In genomic region chr2:234679151-234679765, GRCh38 we compare ENCODE assay signal across 15 cellular contexts.
A peak's percentile ranks its signal among the peaks of the same experiment; 100 is the strongest.
DNase-seq lines count a peak whose midpoint lies in the region; ATAC-seq, FAIRE-seq and TF ChIP-seq lines count a peak whose summit lies in the region.
"Had no signal": no experiment of that assay in that cellular context is flagged by ENCODE, and none has a peak within 500 bp of the region (broad histone marks: within the 10 kb centered on the region; RNA-seq: fewer than 3 reads in every experiment).

No MANE protein-coding gene starts in this region.

- peak overlapping the region; percentile 59 for H3K9ac ChIP-seq in SK-N-SH
- H3K9ac ChIP-seq in H1 (replicated peaks in 1 of 4; ENCODE audit: extremely low read depth in 1 of 4, low read depth in 3 of 4, low read length in 3 of 4): no peak overlapping the region

- H3K36me3 ChIP-seq in SK-N-SH (replicated peaks in 1 of 2; ENCODE audit: control insufficient read depth in 1 of 2, insufficient read depth in 2 of 2, low read length in 1 of 2) (no peaks in the 10 kb centered on the region), H1 (ENCODE audit: control insufficient read depth in 2 of 4, insufficient read depth in 4 of 4, low read length in 3 of 4) (peaks cover 0 to 6% (median 0%) of the 10 kb centered on the region in 4 experiments; a peak in 2 of 8 replicates), muscle layer of duodenum (ENCODE audit: control insufficient read depth in 1 of 2, insufficient read depth in 2 of 2, low read length in 2 of 2) (no peaks in the 10 kb centered on the region), aorta (ENCODE audit: control insufficient read depth in 1 of 2, insufficient read depth in 2 of 2, low read length in 1 of 2) (no peaks in the 10 kb centered on the region), mucosa of descending colon (ENCODE audit: low read depth) (no peaks in the 10 kb centered on the region)

- H2BK5ac ChIP-seq in H1 (ENCODE audit: low read depth, low read length): no peak overlapping the region

- H2AK5ac ChIP-seq in H1 (ENCODE audit: low read depth, low read length): peak overlapping the region; percentile 97

- 0 out of 2 replicates have a peak overlapping the region, but pooled peaks have one; percentile 22 for H2AFZ ChIP-seq in SK-N-SH (ENCODE audit: low read depth)
- no peak overlapping the region for H2AFZ ChIP-seq in H1 (ENCODE audit: low read length)

- intact Hi-C loops in aorta (cut with DNase I) (no loop called here), mucosa of descending colon (cut with DNase I, micrococcal nuclease) (no loop called here)

- no peak overlapping the region for H2BK15ac ChIP-seq in H1 (ENCODE audit: low read length)

- H3K56ac ChIP-seq in H1 (replicated peaks; ENCODE audit: insufficient read length, low read depth, low read length): no peak overlapping the region

- H3K18ac ChIP-seq in H1 (ENCODE audit: extremely low read depth, low read length): no peak overlapping the region

- TF ChIP-seq RAD21 in SK-N-SH (IDR thresholded peaks at IDR 0.05; ENCODE audit: low read length) (no peak), H1 (IDR thresholded peaks at IDR 0.05 in 1 of 2, conservative IDR thresholded peaks at IDR 0.05 in 1 of 2; ENCODE audit: low read depth in 2 of 2, low read length in 2 of 2) (no peak)

- H2BK20ac ChIP-seq in H1 (ENCODE audit: low read length): peak overlapping the region; percentile 11; the same call in 1 of the 2 replicates

- H3K4me2 ChIP-seq in SK-N-SH (peak overlapping the region; percentile 73), H1 (ENCODE audit: insufficient read depth in 1 of 2, low read depth in 2 of 2, low read length in 2 of 2) (no peak overlapping the region)

- peak overlapping the region; percentile 18 for H4K91ac ChIP-seq in H1 (replicated peaks; ENCODE audit: insufficient read length, low read length)

- peak overlapping the region; percentile 80; the same call in 1 of the 2 replicates for H2BK12ac ChIP-seq in H1 (ENCODE audit: low read depth, low read length)

- peak overlapping the region; percentile 25 for H2BK120ac ChIP-seq in H1 (replicated peaks; ENCODE audit: low read depth, low read length)

- H3K4me3 ChIP-seq in SK-N-SH (ENCODE audit: low read depth in 2 of 2, low read length in 1 of 2): peak overlapping the region in 1 of 2 experiments; percentile 26; a peak in 1 of 4 replicates
- H3K4me3 ChIP-seq in H1 (ENCODE audit: extremely low read depth in 1 of 4, insufficient read depth in 2 of 4, low read depth in 3 of 4, low read length in 4 of 4): no peak overlapping the region
- H3K4me3 ChIP-seq in muscle layer of duodenum (ENCODE audit: low read depth in 1 of 2, low read length in 2 of 2): no peak overlapping the region
- H3K4me3 ChIP-seq in aorta (ENCODE audit: low read length in 2 of 2): no peak overlapping the region
- no peak overlapping the region for H3K4me3 ChIP-seq in mucosa of descending colon
- H3K4me3 ChIP-seq: SK-N-MC had no signal

- no peak overlapping the region for H3K4ac ChIP-seq in H1 (replicated peaks; ENCODE audit: insufficient read length, low read depth, low read length)

- TF ChIP-seq POLR2A in H1 (IDR thresholded peaks at IDR 0.05; ENCODE audit: control extremely low read depth in 1 of 2, low read depth in 2 of 2, low read length in 2 of 2): no peak

- H3K4me1 ChIP-seq in SK-N-SH (ENCODE audit: control insufficient read depth in 1 of 2, insufficient read depth in 2 of 2, low read depth in 1 of 2, low read length in 1 of 2) (peaks cover 2 to 41% of the 10 kb centered on the region in 2 experiments), H1 (replicated peaks in 1 of 4; ENCODE audit: control insufficient read depth in 3 of 4, insufficient read depth in 4 of 4, low read length in 3 of 4) (peaks cover 4 to 25% (median 23%) of the 10 kb centered on the region in 4 experiments; a peak in 6 of 7 replicates), muscle layer of duodenum (ENCODE audit: control insufficient read depth in 1 of 2, insufficient read depth in 2 of 2, low read length in 2 of 2) (no peaks in the 10 kb centered on the region), aorta (ENCODE audit: control insufficient read depth in 1 of 2, insufficient read depth in 2 of 2, low read length in 2 of 2) (peaks cover 3 to 4% of the 10 kb centered on the region in 2 donors), mucosa of descending colon (ENCODE audit: low read depth) (no peaks in the 10 kb centered on the region)

- H3K27ac ChIP-seq in SK-N-SH (ENCODE audit: low read depth in 2 of 2, low read length in 1 of 2) (peak overlapping the region; percentile 80 to 94), H1 (ENCODE audit: low read depth, low read length) (no peak overlapping the region), muscle layer of duodenum (ENCODE audit: low read length) (peak overlapping the region; percentile 17), aorta (ENCODE audit: low read depth in 1 of 2, low read length in 2 of 2) (peak overlapping the region in 1 of 2 donors; percentile 67)
- H3K27ac ChIP-seq: 22Rv1, SK-N-MC, VCaP had no signal

- no peaks in the 10 kb centered on the region for H3K79me2 ChIP-seq in SK-N-SH (ENCODE audit: insufficient read depth)
- no peaks in the 10 kb centered on the region for H3K79me2 ChIP-seq in H1 (ENCODE audit: control insufficient read depth in 1 of 2, insufficient read depth in 2 of 2, low read length in 2 of 2)

- H3K14ac ChIP-seq in H1 (ENCODE audit: insufficient read length): no peak overlapping the region

- WGBS in SK-N-SH (ENCODE audit: low lambda C conversion rate): 85% methylated on average over 12 of the region's 13 CpGs
- 91% methylated on average over 13 of the region's 13 CpGs; no CpG with 5 or more reads in 1 of the 2 experiments for WGBS in H1 (ENCODE audit: extremely low coverage in 1 of 2, insufficient coverage in 1 of 2, insufficient read length in 1 of 2, insufficient replicate concordance in 2 of 2, low coverage in 1 of 2, low lambda C conversion rate in 2 of 2, missing lambda C conversion rate in 1 of 2), 2 experiments
- WGBS in aorta, 2 donors: 73 to 75% methylated on average over 13 of the region's 13 CpGs

- ATAC-seq in SK-N-SH treated with all-trans-retinoic acid at 6 μM for 48 hours (no peak), aorta (ENCODE audit: low FRiP score) (peak; percentile 51), mucosa of descending colon (no peak), HG03439 (IDR thresholded peaks at IDR 0.05; ENCODE audit: unreplicated experiment) (no peak)
- ATAC-seq: activated CD8-positive, alpha-beta memory T cell treated with anti-CD3 and anti-CD28 coated beads, Interleukin-2, amount 10 ng/mL, durations not matched to agents 7 days and 5 days had no signal

- H3K79me1 ChIP-seq in H1 (ENCODE audit: low read depth, low read length): no peaks in the 10 kb centered on the region

- H3K27me3 ChIP-seq in SK-N-SH (ENCODE audit: insufficient read depth) (no peaks in the 10 kb centered on the region), H1 (replicated peaks in 1 of 4; ENCODE audit: control insufficient read depth in 3 of 4, extremely low read depth in 1 of 4, insufficient read depth in 3 of 4, low read length in 3 of 4) (no peaks in the 10 kb centered on the region), muscle layer of duodenum (ENCODE audit: low read depth, low read length) (no peaks in the 10 kb centered on the region), aorta (ENCODE audit: control insufficient read depth in 1 of 2, insufficient read depth in 2 of 2, low read length in 1 of 2) (no peaks in the 10 kb centered on the region)

- TF ChIP-seq EP300 in SK-N-SH (IDR thresholded peaks at IDR 0.05; ENCODE audit: borderline replicate concordance in 1 of 2, low read depth in 1 of 2, low read length in 1 of 2) (no peak), H1 (IDR thresholded peaks at IDR 0.05; ENCODE audit: borderline replicate concordance in 1 of 2, low read depth in 2 of 2, low read length in 2 of 2) (no peak)

- no peaks in the 10 kb centered on the region for H3K9me2 ChIP-seq in SK-N-SH

- peaks cover 45% of the 10 kb centered on the region for H3F3A ChIP-seq in SK-N-SH (replicated peaks; ENCODE audit: insufficient read depth)

- no peak overlapping the region for H4K8ac ChIP-seq in H1 (ENCODE audit: extremely low read depth, insufficient read depth, low read length)

- H3K23me2 ChIP-seq in H1 (ENCODE audit: low read depth, low read length): peaks cover 5% of the 10 kb centered on the region; the same call in 1 of the 2 replicates

- no peak for FAIRE-seq in H1 (lab: Jason Lieb, UNC)

- POLR2A ChIA-PET in SK-N-SH (lab: Yijun Ruan, JAX): no interaction called here
- POLR2A ChIA-PET in H1 (lab: Charles Lee; ENCODE audit: partially characterized antibody): no interaction called here

- H4K5ac ChIP-seq in H1 (ENCODE audit: insufficient read length, low read depth, low read length): no peak overlapping the region

- H4K20me1 ChIP-seq in SK-N-SH (ENCODE audit: insufficient read depth) (no peaks in the 10 kb centered on the region), H1 (replicated peaks in 1 of 2; ENCODE audit: control insufficient read depth in 1 of 2, insufficient read depth in 2 of 2, low read length in 2 of 2) (peaks cover 0 to 4% of the 10 kb centered on the region in 2 experiments)

- H3K23ac ChIP-seq in H1 (ENCODE audit: insufficient read length): no peak overlapping the region

- no peak for DNase-seq in SK-N-SH
- no peak for DNase-seq in H1 (ENCODE audit: low read depth in 1 of 2, low spot score in 2 of 2)
- DNase-seq in aorta: no peak
- DNase-seq in mucosa of descending colon: no peak
- DNase-seq in activated CD8-positive, alpha-beta memory T cell treated with anti-CD3 and anti-CD28 coated beads, Interleukin-2, amount 50 U/mL, for 48 hours: no peak
- DNase-seq: activated CD8-positive, alpha-beta memory T cell treated with anti-CD3 and anti-CD28 coated beads, Interleukin-2, amount 10 ng/mL, durations not matched to agents 7 days and 5 days; activated naive CD4-positive, alpha-beta T cell treated with anti-CD3 and anti-CD28 coated beads for 36 hours; posterior cingulate gyrus; stimulated activated naive CD4-positive, alpha-beta T cell had no signal

- CTCF ChIA-PET in SK-N-SH (lab: Yijun Ruan, JAX): interaction anchor here (0.6 to 1.1 kb wide), 2 partner anchors 24 to 1589 kb away, joined by 3 read pairs; no protein-coding TSS in a partner anchor
- CTCF ChIA-PET in H1 (lab: Charles Lee; ENCODE audit: partially characterized antibody): interaction anchor here (0.9 to 2.6 kb wide), 6 partner anchors 10 to 66 kb away, joined by 3 to 8 read pairs (median 4); no protein-coding TSS in a partner anchor

- TF ChIP-seq CTCF in SK-N-SH (IDR thresholded peaks at IDR 0.05) (no peak), H1 (IDR thresholded peaks at IDR 0.05; ENCODE audit: control extremely low read depth in 1 of 3, insufficient read depth in 1 of 3, low read depth in 1 of 3, low read length in 3 of 3) (no peak), mucosa of descending colon (IDR thresholded peaks at IDR 0.05) (no peak)

- H3K9me3 ChIP-seq in SK-N-SH (no peaks in the 10 kb centered on the region), H1 (ENCODE audit: insufficient read depth in 2 of 2, low read depth in 1 of 2, low read length in 1 of 2) (peaks cover 12 to 14% of the 10 kb centered on the region in 2 experiments), muscle layer of duodenum (ENCODE audit: control insufficient read depth in 1 of 2, low read length in 2 of 2) (no peaks in the 10 kb centered on the region), aorta (ENCODE audit: control insufficient read depth, low read length) (no peaks in the 10 kb centered on the region), mucosa of descending colon (no peaks in the 10 kb centered on the region)

TF ChIP-seq in H1, 55 proteins besides CTCF, POLR2A, EP300 and RAD21 (continues in another document):
- TF ChIP-seq TAF7 (optimal IDR thresholded peaks at IDR 0.05; ENCODE audit: borderline replicate concordance, low read depth, low read length): no peak
